Comparison of ENCODE assay signal across 11 cellular contexts in genomic region chr1:196535727-196536126, GRCh38.
DNase-seq lines count a peak whose midpoint lies in the region; TF ChIP-seq lines count a peak whose summit lies in the region.
"Had no signal": no experiment of that assay in that cellular context is flagged by ENCODE, and none has a peak within 500 bp of the region (broad histone marks: within the 10 kb centered on the region; RNA-seq: fewer than 3 reads in every experiment).

No MANE protein-coding gene starts in this region.

- no peak overlapping the region for H2BK12ac ChIP-seq in H9 (ENCODE audit: insufficient read length, low read depth, low read length)

- H2BK20ac ChIP-seq in H9 (ENCODE audit: low read depth, low read length, poor library complexity, severe bottlenecking), result no peak overlapping the region

- H2BK120ac ChIP-seq in H9 (ENCODE audit: low read depth, low read length, poor library complexity, severe bottlenecking), result no peak overlapping the region

- H3K4me3 Mint-ChIP-seq in H9, result no peak overlapping the region
- H3K4me3 Mint-ChIP-seq in glutamatergic neuron (ENCODE audit: unreplicated experiment), result no peak overlapping the region

- peaks cover 2% of the 10 kb centered on the region for H3K27me3 Mint-ChIP-seq in H9 (ENCODE audit: low read depth)
- peaks cover 5% of the 10 kb centered on the region for H3K27me3 Mint-ChIP-seq in glutamatergic neuron (ENCODE audit: unreplicated experiment)

- H2AK5ac ChIP-seq in H9 (ENCODE audit: insufficient read length, low read length), result no peak overlapping the region

- H4K8ac ChIP-seq in H9 (replicated peaks; ENCODE audit: insufficient read length, low read depth, low read length), result no peak overlapping the region

- H3K18ac ChIP-seq in H9 (ENCODE audit: insufficient read length, low read depth, low read length), result no peak overlapping the region

- no peak overlapping the region for H3K23ac ChIP-seq in H9 (ENCODE audit: insufficient read length, low read depth, low read length)

- no peak overlapping the region for H3K9ac ChIP-seq in H9 (ENCODE audit: extremely low read depth, insufficient read length, low read length)

- H2BK5ac ChIP-seq in H9 (ENCODE audit: insufficient read length, low read length), result no peak overlapping the region

- peaks cover 49 to 61% (median 54%) of the 10 kb centered on the region in 3 experiments for H3K36me3 Mint-ChIP-seq in H9 (ENCODE audit: insufficient read depth in 1 of 3, low read depth in 3 of 3)
- H3K36me3 Mint-ChIP-seq in glutamatergic neuron (ENCODE audit: unreplicated experiment), result peaks cover 25% of the 10 kb centered on the region

- no peak for TF ChIP-seq POLR2A in lower leg skin (IDR thresholded peaks at IDR 0.05)

- no peaks in the 10 kb centered on the region for H3K23me2 ChIP-seq in H9 (ENCODE audit: insufficient read length, low read depth, low read length, poor library complexity, severe bottlenecking)

- H3K14ac ChIP-seq in H9 (ENCODE audit: insufficient read depth, low read length), result no peak overlapping the region

- no peak overlapping the region for H3T11ph ChIP-seq in H9 (ENCODE audit: low read length)

- H3K4me1 ChIP-seq in BE2C (peaks cover 3% of the 10 kb centered on the region; the same call in 1 of the 2 replicates), H9 (ENCODE audit: insufficient read depth, low read length) (no peaks in the 10 kb centered on the region)
- H3K4me1 ChIP-seq: Peyer's patch had no signal

- H3K4me1 Mint-ChIP-seq in H9 (peaks cover 3 to 9% of the 10 kb centered on the region in 2 experiments; a peak in 2 of 4 replicates), glutamatergic neuron (ENCODE audit: low read depth, unreplicated experiment) (no peaks in the 10 kb centered on the region)

- TF ChIP-seq CTCF in BE2C (IDR thresholded peaks at IDR 0.05; ENCODE audit: low read depth, low read length) (peak; percentile 23), H9 (conservative IDR thresholded peaks at IDR 0.05) (no peak), glutamatergic neuron (IDR thresholded peaks at IDR 0.05; ENCODE audit: partially characterized antibody, unreplicated experiment) (no peak), lower leg skin (IDR thresholded peaks at IDR 0.05) (no peak)

- H2BK15ac ChIP-seq in H9 (ENCODE audit: low read depth, low read length), result no peak overlapping the region

- H3K27me3 ChIP-seq in BE2C (no peaks in the 10 kb centered on the region), H9 (ENCODE audit: insufficient read depth, low read length) (no peaks in the 10 kb centered on the region)
- H3K27me3 ChIP-seq: Peyer's patch had no signal

- H3K36me3 ChIP-seq in BE2C, result no peaks in the 10 kb centered on the region; the same call in 1 of the 2 replicates
- H3K36me3 ChIP-seq: Peyer's patch had no signal

- no peak overlapping the region for H2AFZ ChIP-seq in H9 (ENCODE audit: low read length)

- H3K4ac ChIP-seq in H9 (ENCODE audit: low read depth, low read length), result no peak overlapping the region

- no CpG with 5 or more reads among the region's 3 CpGs for WGBS in H9 (ENCODE audit: extremely low coverage, insufficient read length, low lambda C conversion rate)
- WGBS in lower leg skin, 2 donors, result 53 to 59% methylated on average over 3 of the region's 3 CpGs

- H3K27ac ChIP-seq in H9 (ENCODE audit: insufficient read length, low read depth, low read length), result no peak overlapping the region
- H3K27ac ChIP-seq: Peyer's patch had no signal

- H3K79me2 ChIP-seq in H9 (ENCODE audit: insufficient read depth, low read length), result peaks cover 3% of the 10 kb centered on the region; the same call in 1 of the 2 replicates

- no peak overlapping the region for H3K56ac ChIP-seq in H9 (ENCODE audit: insufficient read length, low read depth, low read length)

- H3K9me3 Mint-ChIP-seq in H9, result peaks cover 45 to 53% of the 10 kb centered on the region in 2 experiments
- H3K9me3 Mint-ChIP-seq in glutamatergic neuron (ENCODE audit: unreplicated experiment), result peaks cover 11% of the 10 kb centered on the region

- H3K4me2 ChIP-seq in H9 (ENCODE audit: insufficient read depth, insufficient read length, low read length), result no peak overlapping the region

- H3K4me3 ChIP-seq in BE2C (ENCODE audit: low read depth, low read length), result no peak overlapping the region
- H3K4me3 ChIP-seq in lower leg skin (ENCODE audit: low read depth, poor library complexity, severe bottlenecking), result no peak overlapping the region
- H3K4me3 ChIP-seq: Peyer's patch had no signal

- H4K91ac ChIP-seq in H9 (ENCODE audit: insufficient read length, low read depth, low read length), result no peak overlapping the region

- no peaks in the 10 kb centered on the region for H4K20me1 ChIP-seq in H9 (ENCODE audit: control insufficient read depth, insufficient read depth, insufficient read length)

- peak; percentile 74 for DNase-seq in BE2C
- peak; percentile 34 for DNase-seq in H9
- DNase-seq in T1000 (lab: John Stamatoyannopoulos, UW), result peak; percentile 12
- peak; percentile 30 for DNase-seq in glutamatergic neuron
- DNase-seq in Ammon's horn (ENCODE audit: low spot score), result no peak
- no peak for DNase-seq in NCI-H2107 (lab: John Stamatoyannopoulos, UW)
- no peak for DNase-seq in NCI-H526 treated with DMSO at 0.1 percent for 48 hours (lab: John Stamatoyannopoulos, UW)
- DNase-seq in lower leg skin (ENCODE audit: low spot score in 2 of 2), result no peak
- DNase-seq: foreskin melanocyte; Peyer's patch; stimulated activated naive CD4-positive, alpha-beta T cell had no signal

- no peak overlapping the region for H4K5ac ChIP-seq in H9 (ENCODE audit: insufficient read length, low read depth, low read length)

- H3K27ac Mint-ChIP-seq in H9 (no peak overlapping the region), glutamatergic neuron (ENCODE audit: unreplicated experiment) (peak overlapping the region; percentile 73)

- peaks cover 3% of the 10 kb centered on the region for H3K79me1 ChIP-seq in H9 (ENCODE audit: insufficient read depth, low read depth, low read length, poor library complexity, severe bottlenecking)

- H3K9me3 ChIP-seq in BE2C (peaks cover 5% of the 10 kb centered on the region), H9 (ENCODE audit: control insufficient read depth, low read depth, low read length) (peaks cover 38% of the 10 kb centered on the region)
- H3K9me3 ChIP-seq: Peyer's patch had no signal

- intact Hi-C loops in lower leg skin (cut with DNase I; ENCODE audit: low total_unique reads), result no loop called here

Comparison
In these comparisons a context has a peak if more than half of its experiments do, and no peak if none do; other contexts are left out.
1. DNase-seq: peak in BE2C (single experiment), H9 (single experiment), T1000 (single experiment) and glutamatergic neuron (single experiment); none in Ammon's horn (single experiment), NCI-H2107 (single experiment), NCI-H526 treated with DMSO at 0.1 percent for 48 hours (single experiment) and lower leg skin (0 of 2).